In the genomic region with DNA sequence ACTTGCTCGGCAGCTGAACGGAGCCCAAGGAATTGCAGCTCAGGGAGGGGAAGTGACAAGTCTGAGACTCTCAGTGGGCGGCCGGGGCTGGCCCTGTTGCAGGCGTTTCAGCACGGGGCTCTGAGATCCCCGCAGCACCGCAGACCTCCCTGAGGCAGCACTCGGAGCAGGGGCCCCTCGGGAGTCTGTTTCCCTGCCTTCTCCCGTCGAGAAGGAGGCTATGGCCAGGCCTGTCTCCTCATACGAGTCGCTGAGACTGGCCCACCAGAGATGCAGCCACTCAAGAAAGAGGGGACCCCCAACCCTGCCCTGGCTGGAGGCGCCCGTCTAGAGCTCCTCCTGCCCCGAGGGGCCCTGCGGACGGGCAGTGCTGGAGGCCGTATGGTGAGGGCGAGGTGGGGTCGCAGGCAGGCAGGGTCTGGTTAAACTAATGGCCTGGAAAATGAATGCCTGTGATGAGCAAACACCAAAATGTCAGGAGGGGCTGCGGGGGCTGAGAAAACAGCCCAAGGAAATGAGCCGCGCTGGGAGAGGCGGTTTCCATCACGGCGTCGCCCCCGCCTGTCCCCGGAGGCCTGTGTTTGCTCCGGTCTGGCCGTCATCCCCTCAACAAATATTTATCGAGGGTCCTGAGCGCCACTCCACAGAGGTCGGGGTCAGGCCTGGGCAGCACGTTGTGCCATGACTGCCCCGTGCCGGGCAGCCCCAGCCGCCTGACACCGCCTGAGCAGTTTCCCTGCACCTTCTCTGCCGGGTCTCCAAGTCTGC, we compare ENCODE assay signal across 1 cellular context.
TF ChIP-seq lines count a peak whose summit lies in the region.

No MANE protein-coding gene starts in this region.

TF ChIP-seq in HepG2, 621 proteins besides CTCF, POLR2A, EP300 and RAD21 (continued from another document and continues in another):
- TF ChIP-seq, protein P1, sequence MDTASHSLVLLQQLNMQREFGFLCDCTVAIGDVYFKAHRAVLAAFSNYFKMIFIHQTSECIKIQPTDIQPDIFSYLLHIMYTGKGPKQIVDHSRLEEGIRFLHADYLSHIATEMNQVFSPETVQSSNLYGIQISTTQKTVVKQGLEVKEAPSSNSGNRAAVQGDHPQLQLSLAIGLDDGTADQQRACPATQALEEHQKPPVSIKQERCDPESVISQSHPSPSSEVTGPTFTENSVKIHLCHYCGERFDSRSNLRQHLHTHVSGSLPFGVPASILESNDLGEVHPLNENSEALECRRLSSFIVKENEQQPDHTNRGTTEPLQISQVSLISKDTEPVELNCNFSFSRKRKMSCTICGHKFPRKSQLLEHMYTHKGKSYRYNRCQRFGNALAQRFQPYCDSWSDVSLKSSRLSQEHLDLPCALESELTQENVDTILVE (CRISPR knock-in tag; IDR thresholded peaks at IDR 0.05) = peak; percentile 34; the same call in 1 of the 2 replicates
- TF ChIP-seq HMG20B (CRISPR knock-in tag; conservative IDR thresholded peaks at IDR 0.05) (no peak), TCF12 (IDR thresholded peaks at IDR 0.05) (no peak), TCF12 (CRISPR knock-in tag; IDR thresholded peaks at IDR 0.05) (peak; percentile 71; the same call in 1 of the 2 replicates), KLF15 (CRISPR knock-in tag; IDR thresholded peaks at IDR 0.05; ENCODE audit: borderline replicate concordance) (no peak), NFIC (IDR thresholded peaks at IDR 0.05; ENCODE audit: low read length) (no peak), ZNF234 (CRISPR knock-in tag; conservative IDR thresholded peaks at IDR 0.05) (no peak), ARNT (IDR thresholded peaks at IDR 0.05) (no peak), ZNF260 (CRISPR knock-in tag; IDR thresholded peaks at IDR 0.05; ENCODE audit: borderline replicate concordance, low read depth) (no peak), SP4 (CRISPR knock-in tag; IDR thresholded peaks at IDR 0.05) (no peak), ADNP (CRISPR knock-in tag; IDR thresholded peaks at IDR 0.05) (no peak), ZFP1 (CRISPR knock-in tag; IDR thresholded peaks at IDR 0.05) (no peak), ELF1 (CRISPR knock-in tag; IDR thresholded peaks at IDR 0.05) (no peak), NFE2L2 (IDR thresholded peaks at IDR 0.05; ENCODE audit: low read length) (no peak), ZNF256 (CRISPR knock-in tag; conservative IDR thresholded peaks at IDR 0.05) (no peak), HDAC2 (CRISPR knock-in tag; IDR thresholded peaks at IDR 0.05) (peak; percentile 74), ZNF501 (CRISPR knock-in tag; IDR thresholded peaks at IDR 0.05) (peak; percentile 58), SOX13 (IDR thresholded peaks at IDR 0.05) (no peak), SOX13 (CRISPR knock-in tag; conservative IDR thresholded peaks at IDR 0.05 in 1 of 2, IDR thresholded peaks at IDR 0.05 in 1 of 2) (peak in 1 of 2 experiments; percentile 64; a peak in 2 of 4 replicates), RBM39 (IDR thresholded peaks at IDR 0.05; ENCODE audit: low read depth, low read length, poor library complexity, severe bottlenecking) (peak; percentile 56), BORCS8-MEF2B (CRISPR knock-in tag; IDR thresholded peaks at IDR 0.05) (no peak), BRCA1 (CRISPR knock-in tag; IDR thresholded peaks at IDR 0.05) (0 out of 2 replicates have a peak, but pooled peaks have one; percentile 64), MAFG (CRISPR knock-in tag; IDR thresholded peaks at IDR 0.05) (no peak), PHF21A (CRISPR knock-in tag; IDR thresholded peaks at IDR 0.05) (peak; percentile 92), NR2F6 (IDR thresholded peaks at IDR 0.05) (peak; percentile 85), NR2F6 (CRISPR knock-in tag; IDR thresholded peaks at IDR 0.05) (peak; percentile 95), KAT8 (CRISPR knock-in tag; IDR thresholded peaks at IDR 0.05) (peak; percentile 47; the same call in 1 of the 2 replicates), SAP130 (CRISPR knock-in tag; IDR thresholded peaks at IDR 0.05; ENCODE audit: low read depth) (peak; percentile 65), CEBPG (CRISPR knock-in tag; IDR thresholded peaks at IDR 0.05) (no peak), ZNF546 (CRISPR knock-in tag; conservative IDR thresholded peaks at IDR 0.05) (0 out of 2 replicates have a peak, but pooled peaks have one; percentile 28)
- TF ChIP-seq, protein P2, sequence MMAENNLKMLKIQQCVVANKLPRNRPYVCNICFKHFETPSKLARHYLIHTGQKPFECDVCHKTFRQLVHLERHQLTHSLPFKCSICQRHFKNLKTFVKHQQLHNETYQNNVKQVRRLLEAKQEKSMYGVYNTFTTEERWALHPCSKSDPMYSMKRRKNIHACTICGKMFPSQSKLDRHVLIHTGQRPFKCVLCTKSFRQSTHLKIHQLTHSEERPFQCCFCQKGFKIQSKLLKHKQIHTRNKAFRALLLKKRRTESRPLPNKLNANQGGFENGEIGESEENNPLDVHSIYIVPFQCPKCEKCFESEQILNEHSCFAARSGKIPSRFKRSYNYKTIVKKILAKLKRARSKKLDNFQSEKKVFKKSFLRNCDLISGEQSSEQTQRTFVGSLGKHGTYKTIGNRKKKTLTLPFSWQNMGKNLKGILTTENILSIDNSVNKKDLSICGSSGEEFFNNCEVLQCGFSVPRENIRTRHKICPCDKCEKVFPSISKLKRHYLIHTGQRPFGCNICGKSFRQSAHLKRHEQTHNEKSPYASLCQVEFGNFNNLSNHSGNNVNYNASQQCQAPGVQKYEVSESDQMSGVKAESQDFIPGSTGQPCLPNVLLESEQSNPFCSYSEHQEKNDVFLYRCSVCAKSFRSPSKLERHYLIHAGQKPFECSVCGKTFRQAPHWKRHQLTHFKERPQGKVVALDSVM (CRISPR knock-in tag; IDR thresholded peaks at IDR 0.05) = peak; percentile 17; the same call in 1 of the 2 replicates
- TF ChIP-seq, protein P3, sequence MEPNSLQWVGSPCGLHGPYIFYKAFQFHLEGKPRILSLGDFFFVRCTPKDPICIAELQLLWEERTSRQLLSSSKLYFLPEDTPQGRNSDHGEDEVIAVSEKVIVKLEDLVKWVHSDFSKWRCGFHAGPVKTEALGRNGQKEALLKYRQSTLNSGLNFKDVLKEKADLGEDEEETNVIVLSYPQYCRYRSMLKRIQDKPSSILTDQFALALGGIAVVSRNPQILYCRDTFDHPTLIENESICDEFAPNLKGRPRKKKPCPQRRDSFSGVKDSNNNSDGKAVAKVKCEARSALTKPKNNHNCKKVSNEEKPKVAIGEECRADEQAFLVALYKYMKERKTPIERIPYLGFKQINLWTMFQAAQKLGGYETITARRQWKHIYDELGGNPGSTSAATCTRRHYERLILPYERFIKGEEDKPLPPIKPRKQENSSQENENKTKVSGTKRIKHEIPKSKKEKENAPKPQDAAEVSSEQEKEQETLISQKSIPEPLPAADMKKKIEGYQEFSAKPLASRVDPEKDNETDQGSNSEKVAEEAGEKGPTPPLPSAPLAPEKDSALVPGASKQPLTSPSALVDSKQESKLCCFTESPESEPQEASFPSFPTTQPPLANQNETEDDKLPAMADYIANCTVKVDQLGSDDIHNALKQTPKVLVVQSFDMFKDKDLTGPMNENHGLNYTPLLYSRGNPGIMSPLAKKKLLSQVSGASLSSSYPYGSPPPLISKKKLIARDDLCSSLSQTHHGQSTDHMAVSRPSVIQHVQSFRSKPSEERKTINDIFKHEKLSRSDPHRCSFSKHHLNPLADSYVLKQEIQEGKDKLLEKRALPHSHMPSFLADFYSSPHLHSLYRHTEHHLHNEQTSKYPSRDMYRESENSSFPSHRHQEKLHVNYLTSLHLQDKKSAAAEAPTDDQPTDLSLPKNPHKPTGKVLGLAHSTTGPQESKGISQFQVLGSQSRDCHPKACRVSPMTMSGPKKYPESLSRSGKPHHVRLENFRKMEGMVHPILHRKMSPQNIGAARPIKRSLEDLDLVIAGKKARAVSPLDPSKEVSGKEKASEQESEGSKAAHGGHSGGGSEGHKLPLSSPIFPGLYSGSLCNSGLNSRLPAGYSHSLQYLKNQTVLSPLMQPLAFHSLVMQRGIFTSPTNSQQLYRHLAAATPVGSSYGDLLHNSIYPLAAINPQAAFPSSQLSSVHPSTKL (CRISPR knock-in tag; IDR thresholded peaks at IDR 0.05) = peak; percentile 83
- TF ChIP-seq, protein P4, sequence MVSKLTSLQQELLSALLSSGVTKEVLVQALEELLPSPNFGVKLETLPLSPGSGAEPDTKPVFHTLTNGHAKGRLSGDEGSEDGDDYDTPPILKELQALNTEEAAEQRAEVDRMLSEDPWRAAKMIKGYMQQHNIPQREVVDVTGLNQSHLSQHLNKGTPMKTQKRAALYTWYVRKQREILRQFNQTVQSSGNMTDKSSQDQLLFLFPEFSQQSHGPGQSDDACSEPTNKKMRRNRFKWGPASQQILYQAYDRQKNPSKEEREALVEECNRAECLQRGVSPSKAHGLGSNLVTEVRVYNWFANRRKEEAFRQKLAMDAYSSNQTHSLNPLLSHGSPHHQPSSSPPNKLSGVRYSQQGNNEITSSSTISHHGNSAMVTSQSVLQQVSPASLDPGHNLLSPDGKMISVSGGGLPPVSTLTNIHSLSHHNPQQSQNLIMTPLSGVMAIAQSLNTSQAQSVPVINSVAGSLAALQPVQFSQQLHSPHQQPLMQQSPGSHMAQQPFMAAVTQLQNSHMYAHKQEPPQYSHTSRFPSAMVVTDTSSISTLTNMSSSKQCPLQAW (CRISPR knock-in tag; IDR thresholded peaks at IDR 0.05) = peak; percentile 69
- TF ChIP-seq, protein P5, sequence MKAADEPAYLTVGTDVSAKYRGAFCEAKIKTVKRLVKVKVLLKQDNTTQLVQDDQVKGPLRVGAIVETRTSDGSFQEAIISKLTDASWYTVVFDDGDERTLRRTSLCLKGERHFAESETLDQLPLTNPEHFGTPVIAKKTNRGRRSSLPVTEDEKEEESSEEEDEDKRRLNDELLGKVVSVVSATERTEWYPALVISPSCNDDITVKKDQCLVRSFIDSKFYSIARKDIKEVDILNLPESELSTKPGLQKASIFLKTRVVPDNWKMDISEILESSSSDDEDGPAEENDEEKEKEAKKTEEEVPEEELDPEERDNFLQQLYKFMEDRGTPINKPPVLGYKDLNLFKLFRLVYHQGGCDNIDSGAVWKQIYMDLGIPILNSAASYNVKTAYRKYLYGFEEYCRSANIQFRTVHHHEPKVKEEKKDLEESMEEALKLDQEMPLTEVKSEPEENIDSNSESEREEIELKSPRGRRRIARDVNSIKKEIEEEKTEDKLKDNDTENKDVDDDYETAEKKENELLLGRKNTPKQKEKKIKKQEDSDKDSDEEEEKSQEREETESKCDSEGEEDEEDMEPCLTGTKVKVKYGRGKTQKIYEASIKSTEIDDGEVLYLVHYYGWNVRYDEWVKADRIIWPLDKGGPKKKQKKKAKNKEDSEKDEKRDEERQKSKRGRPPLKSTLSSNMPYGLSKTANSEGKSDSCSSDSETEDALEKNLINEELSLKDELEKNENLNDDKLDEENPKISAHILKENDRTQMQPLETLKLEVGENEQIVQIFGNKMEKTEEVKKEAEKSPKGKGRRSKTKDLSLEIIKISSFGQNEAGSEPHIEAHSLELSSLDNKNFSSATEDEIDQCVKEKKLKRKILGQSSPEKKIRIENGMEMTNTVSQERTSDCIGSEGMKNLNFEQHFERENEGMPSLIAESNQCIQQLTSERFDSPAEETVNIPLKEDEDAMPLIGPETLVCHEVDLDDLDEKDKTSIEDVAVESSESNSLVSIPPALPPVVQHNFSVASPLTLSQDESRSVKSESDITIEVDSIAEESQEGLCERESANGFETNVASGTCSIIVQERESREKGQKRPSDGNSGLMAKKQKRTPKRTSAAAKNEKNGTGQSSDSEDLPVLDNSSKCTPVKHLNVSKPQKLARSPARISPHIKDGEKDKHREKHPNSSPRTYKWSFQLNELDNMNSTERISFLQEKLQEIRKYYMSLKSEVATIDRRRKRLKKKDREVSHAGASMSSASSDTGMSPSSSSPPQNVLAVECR (CRISPR knock-in tag; IDR thresholded peaks at IDR 0.05; ENCODE audit: borderline replicate concordance) = peak; percentile 55; the same call in 1 of the 2 replicates
- TF ChIP-seq, protein P6, sequence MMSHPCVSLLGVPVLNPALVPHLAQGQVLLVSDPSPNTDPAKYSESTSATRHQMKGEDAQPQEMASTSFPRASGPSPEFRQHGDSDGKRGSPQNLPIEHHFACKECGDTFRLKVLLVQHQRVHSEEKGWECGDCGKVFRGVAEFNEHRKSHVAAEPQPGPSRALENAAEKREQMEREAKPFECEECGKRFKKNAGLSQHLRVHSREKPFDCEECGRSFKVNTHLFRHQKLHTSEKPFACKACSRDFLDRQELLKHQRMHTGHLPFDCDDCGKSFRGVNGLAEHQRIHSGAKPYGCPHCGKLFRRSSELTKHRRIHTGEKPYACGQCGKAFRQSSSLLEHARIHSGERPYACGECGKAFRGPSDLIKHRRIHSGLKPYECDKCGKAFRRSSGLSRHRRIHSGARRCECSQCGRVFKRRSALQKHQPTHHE (CRISPR knock-in tag; IDR thresholded peaks at IDR 0.05; ENCODE audit: borderline replicate concordance) = no peak
- TF ChIP-seq, protein P7, sequence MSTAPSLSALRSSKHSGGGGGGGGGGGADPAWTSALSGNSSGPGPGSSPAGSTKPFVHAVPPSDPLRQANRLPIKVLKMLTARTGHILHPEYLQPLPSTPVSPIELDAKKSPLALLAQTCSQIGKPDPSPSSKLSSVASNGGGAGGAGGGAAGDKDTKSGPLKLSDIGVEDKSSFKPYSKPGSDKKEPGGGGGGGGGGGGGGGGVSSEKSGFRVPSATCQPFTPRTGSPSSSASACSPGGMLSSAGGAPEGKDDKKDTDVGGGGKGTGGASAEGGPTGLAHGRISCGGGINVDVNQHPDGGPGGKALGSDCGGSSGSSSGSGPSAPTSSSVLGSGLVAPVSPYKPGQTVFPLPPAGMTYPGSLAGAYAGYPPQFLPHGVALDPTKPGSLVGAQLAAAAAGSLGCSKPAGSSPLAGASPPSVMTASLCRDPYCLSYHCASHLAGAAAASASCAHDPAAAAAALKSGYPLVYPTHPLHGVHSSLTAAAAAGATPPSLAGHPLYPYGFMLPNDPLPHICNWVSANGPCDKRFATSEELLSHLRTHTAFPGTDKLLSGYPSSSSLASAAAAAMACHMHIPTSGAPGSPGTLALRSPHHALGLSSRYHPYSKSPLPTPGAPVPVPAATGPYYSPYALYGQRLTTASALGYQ (CRISPR knock-in tag; IDR thresholded peaks at IDR 0.05) = peak; percentile 85
- TF ChIP-seq, protein P8, sequence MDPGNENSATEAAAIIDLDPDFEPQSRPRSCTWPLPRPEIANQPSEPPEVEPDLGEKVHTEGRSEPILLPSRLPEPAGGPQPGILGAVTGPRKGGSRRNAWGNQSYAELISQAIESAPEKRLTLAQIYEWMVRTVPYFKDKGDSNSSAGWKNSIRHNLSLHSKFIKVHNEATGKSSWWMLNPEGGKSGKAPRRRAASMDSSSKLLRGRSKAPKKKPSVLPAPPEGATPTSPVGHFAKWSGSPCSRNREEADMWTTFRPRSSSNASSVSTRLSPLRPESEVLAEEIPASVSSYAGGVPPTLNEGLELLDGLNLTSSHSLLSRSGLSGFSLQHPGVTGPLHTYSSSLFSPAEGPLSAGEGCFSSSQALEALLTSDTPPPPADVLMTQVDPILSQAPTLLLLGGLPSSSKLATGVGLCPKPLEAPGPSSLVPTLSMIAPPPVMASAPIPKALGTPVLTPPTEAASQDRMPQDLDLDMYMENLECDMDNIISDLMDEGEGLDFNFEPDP (CRISPR knock-in tag; conservative IDR thresholded peaks at IDR 0.05) = no peak
- TF ChIP-seq, protein P9, sequence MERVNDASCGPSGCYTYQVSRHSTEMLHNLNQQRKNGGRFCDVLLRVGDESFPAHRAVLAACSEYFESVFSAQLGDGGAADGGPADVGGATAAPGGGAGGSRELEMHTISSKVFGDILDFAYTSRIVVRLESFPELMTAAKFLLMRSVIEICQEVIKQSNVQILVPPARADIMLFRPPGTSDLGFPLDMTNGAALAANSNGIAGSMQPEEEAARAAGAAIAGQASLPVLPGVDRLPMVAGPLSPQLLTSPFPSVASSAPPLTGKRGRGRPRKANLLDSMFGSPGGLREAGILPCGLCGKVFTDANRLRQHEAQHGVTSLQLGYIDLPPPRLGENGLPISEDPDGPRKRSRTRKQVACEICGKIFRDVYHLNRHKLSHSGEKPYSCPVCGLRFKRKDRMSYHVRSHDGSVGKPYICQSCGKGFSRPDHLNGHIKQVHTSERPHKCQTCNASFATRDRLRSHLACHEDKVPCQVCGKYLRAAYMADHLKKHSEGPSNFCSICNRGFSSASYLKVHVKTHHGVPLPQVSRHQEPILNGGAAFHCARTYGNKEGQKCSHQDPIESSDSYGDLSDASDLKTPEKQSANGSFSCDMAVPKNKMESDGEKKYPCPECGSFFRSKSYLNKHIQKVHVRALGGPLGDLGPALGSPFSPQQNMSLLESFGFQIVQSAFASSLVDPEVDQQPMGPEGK (CRISPR knock-in tag; IDR thresholded peaks at IDR 0.05) = peak; percentile 91
